8 cellular contexts compared by ENCODE assay signal in genomic region chrX:25144043-25144940, GRCh38.
A peak's percentile ranks its signal among the peaks of the same experiment; 100 is the strongest.
DNase-seq lines count a peak whose midpoint lies in the region; ATAC-seq lines count a peak whose summit lies in the region.

No MANE protein-coding gene starts in this region.

- H3K27me3 ChIP-seq in effector memory CD4-positive, alpha-beta T cell (replicated peaks; ENCODE audit: control insufficient read depth, insufficient read depth, low read length, poor library complexity, severe bottlenecking): no peaks in the 10 kb centered on the region
- H3K27me3 ChIP-seq in mesenchymal stem cell (ENCODE audit: control insufficient read depth in 1 of 2, insufficient read depth in 1 of 2, low read length in 2 of 2): peaks cover 4 to 27% of the 10 kb centered on the region in 2 experiments

- POLR2A ChIA-PET in activated CD4-positive, alpha-beta T cell treated with anti-CD3 and anti-CD28 coated beads for 36 hours (lab: Charles Lee): no interaction called here

- no peak overlapping the region for H3K23ac ChIP-seq in mesenchymal stem cell (ENCODE audit: low read length in 2 of 2)

- H3K9me3 Mint-ChIP-seq in activated CD4-positive, alpha-beta T cell treated with anti-CD3 and anti-CD28 coated beads for 36 hours (ENCODE audit: low read depth): no peaks in the 10 kb centered on the region

- ATAC-seq in Right ventricle myocardium inferior: no peak
- no peak for ATAC-seq in activated CD4-positive, alpha-beta T cell treated with anti-CD3 and anti-CD28 coated beads for 36 hours
- no peak for ATAC-seq in HG03159 (IDR thresholded peaks at IDR 0.05; ENCODE audit: unreplicated experiment)

- no peak overlapping the region for H2BK12ac ChIP-seq in mesenchymal stem cell (ENCODE audit: low read length in 2 of 2)

- intact Hi-C loops in Right ventricle myocardium inferior (cut with DNase I): loop anchor here (10.0 kb wide), 1 partner anchor 759 kb away; no protein-coding TSS in a partner anchor
- intact Hi-C loops in cardiac septum (cut with DNase I): loop anchor here (5.0 to 10.0 kb wide), 2 partner anchors 299 to 392 kb away; no protein-coding TSS in a partner anchor
- intact Hi-C loops in activated CD4-positive, alpha-beta T cell treated with anti-CD3 and anti-CD28 coated beads for 36 hours (cut with DNase I, micrococcal nuclease): loop anchor here (1.0 to 5.0 kb wide), 5 partner anchors 121 to 772 kb away; no protein-coding TSS in a partner anchor

- H2BK15ac ChIP-seq in mesenchymal stem cell (ENCODE audit: low read depth, poor library complexity, severe bottlenecking): no peak overlapping the region

- H3K4me3 Mint-ChIP-seq in activated CD4-positive, alpha-beta T cell treated with anti-CD3 and anti-CD28 coated beads for 36 hours: no peak overlapping the region

- H3K36me3 Mint-ChIP-seq in activated CD4-positive, alpha-beta T cell treated with anti-CD3 and anti-CD28 coated beads for 36 hours (ENCODE audit: low read depth): no peaks in the 10 kb centered on the region

- no peak overlapping the region for H3K4me2 ChIP-seq in mesenchymal stem cell (ENCODE audit: low read length, poor library complexity, severe bottlenecking)

- peaks cover 2% of the 10 kb centered on the region for H3K4me1 Mint-ChIP-seq in activated CD4-positive, alpha-beta T cell treated with anti-CD3 and anti-CD28 coated beads for 36 hours

- H3K9ac ChIP-seq in mesenchymal stem cell (ENCODE audit: low read length): peak overlapping the region; percentile 25

- WGBS in mesenchymal stem cell: 23% methylated on average over 15 of the region's 19 CpGs

- no peak overlapping the region for H2BK5ac ChIP-seq in mesenchymal stem cell (ENCODE audit: low read depth, low read length, poor library complexity, severe bottlenecking)

- no peak overlapping the region for H2AFZ ChIP-seq in mesenchymal stem cell (ENCODE audit: low read depth, low read length)

- no peaks in the 10 kb centered on the region for H3K4me1 ChIP-seq in effector memory CD4-positive, alpha-beta T cell (ENCODE audit: control insufficient read depth, insufficient read depth, low read length, poor library complexity, severe bottlenecking)
- H3K4me1 ChIP-seq in mesenchymal stem cell (ENCODE audit: control insufficient read depth, insufficient read depth, low read depth, low read length): no peaks in the 10 kb centered on the region

- H3K4ac ChIP-seq in mesenchymal stem cell (ENCODE audit: low read depth in 1 of 2, low read length in 2 of 2): no peak overlapping the region

- CTCF ChIA-PET in activated CD4-positive, alpha-beta T cell treated with anti-CD3 and anti-CD28 coated beads for 36 hours (lab: Charles Lee): interaction anchor here (1.0 to 2.8 kb wide), 8 partner anchors 12 to 883 kb away, joined by 3 to 22 read pairs (median 4); no protein-coding TSS in a partner anchor

- no peak overlapping the region for H3K18ac ChIP-seq in mesenchymal stem cell (ENCODE audit: low read depth in 1 of 2, low read length in 2 of 2)

- H3K36me3 ChIP-seq in effector memory CD4-positive, alpha-beta T cell (ENCODE audit: control insufficient read depth, insufficient read depth, low read length): no peaks in the 10 kb centered on the region
- H3K36me3 ChIP-seq in mesenchymal stem cell (ENCODE audit: control insufficient read depth in 1 of 2, insufficient read depth in 2 of 2, low read depth in 1 of 2, low read length in 2 of 2): no peaks in the 10 kb centered on the region

- no peaks in the 10 kb centered on the region for H3K9me3 ChIP-seq in effector memory CD4-positive, alpha-beta T cell (ENCODE audit: control insufficient read depth, low read length)
- no peaks in the 10 kb centered on the region for H3K9me3 ChIP-seq in mesenchymal stem cell (ENCODE audit: control insufficient read depth, low read length)

- H2BK120ac ChIP-seq in mesenchymal stem cell (ENCODE audit: low read depth, low read length): no peak overlapping the region

- peaks cover 3% of the 10 kb centered on the region for H3K27me3 Mint-ChIP-seq in activated CD4-positive, alpha-beta T cell treated with anti-CD3 and anti-CD28 coated beads for 36 hours

- H2AK5ac ChIP-seq in mesenchymal stem cell (ENCODE audit: low read length, severe bottlenecking): no peak overlapping the region

- H4K8ac ChIP-seq in mesenchymal stem cell (ENCODE audit: low read length): no peak overlapping the region

- DNase-seq in Right ventricle myocardium inferior (ENCODE audit: missing footprints) (peak; percentile 51), cardiac septum (ENCODE audit: low spot score) (no peak), NCI-H1694 (lab: John Stamatoyannopoulos, UW) (peak; percentile 64), mesenchymal stem cell (peak; percentile 41)
- peak; percentile 55 for DNase-seq in activated CD4-positive, alpha-beta T cell treated with anti-CD3 and anti-CD28 coated beads for 36 hours
- DNase-seq in effector memory CD4-positive, alpha-beta T cell: peak in 2 of 3 donors; percentile 0 to 18
- DNase-seq in stimulated activated naive CD4-positive, alpha-beta T cell treated with Interleukin-2 at 50 U/mL for 16 hours (lab: John Stamatoyannopoulos, UW): peak; percentile 5

- H3K4me3 ChIP-seq in effector memory CD4-positive, alpha-beta T cell (ENCODE audit: insufficient read depth, low read depth, low read length, poor library complexity, severe bottlenecking): no peak overlapping the region
- no peak overlapping the region for H3K4me3 ChIP-seq in mesenchymal stem cell (ENCODE audit: insufficient read depth in 1 of 2, low read depth in 1 of 2, low read length in 2 of 2)

- H3K79me1 ChIP-seq in mesenchymal stem cell (replicated peaks; ENCODE audit: low read length, poor library complexity, severe bottlenecking): no peaks in the 10 kb centered on the region

- no peak overlapping the region for H3K27ac ChIP-seq in effector memory CD4-positive, alpha-beta T cell (ENCODE audit: insufficient read depth, low read length, poor library complexity, severe bottlenecking)
- no peak overlapping the region for H3K27ac ChIP-seq in mesenchymal stem cell (ENCODE audit: low read length, poor library complexity, severe bottlenecking)

- H3K27ac Mint-ChIP-seq in activated CD4-positive, alpha-beta T cell treated with anti-CD3 and anti-CD28 coated beads for 36 hours: no peak overlapping the region

- H3K14ac ChIP-seq in mesenchymal stem cell (ENCODE audit: low read length in 2 of 2): no peak overlapping the region

- no peak overlapping the region for H4K91ac ChIP-seq in mesenchymal stem cell (ENCODE audit: low read length)
